20 cellular contexts compared by ENCODE assay signal in the genomic region with DNA sequence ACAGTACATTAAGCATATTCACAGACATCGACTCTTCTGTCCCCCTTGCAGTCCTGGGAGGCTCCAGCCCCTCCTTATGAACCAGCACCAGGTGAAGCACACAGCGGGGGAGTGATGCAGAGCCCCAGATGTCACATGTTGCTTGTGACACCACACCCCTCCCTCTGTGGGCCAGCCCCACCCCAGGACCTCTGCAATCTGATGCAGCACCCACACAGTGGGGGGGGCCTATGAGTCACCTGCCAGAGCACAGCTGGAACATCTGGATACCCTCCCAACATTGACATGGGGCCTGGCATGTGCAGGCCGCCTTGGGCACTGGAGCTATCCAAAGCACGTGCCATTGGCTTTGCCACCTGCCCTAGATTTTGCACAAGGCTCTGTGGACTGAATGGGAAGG.
DNase-seq lines count a peak whose midpoint lies in the region; ATAC-seq and TF ChIP-seq lines count a peak whose summit lies in the region.
"Had no signal": no experiment of that assay in that cellular context is flagged by ENCODE, and none has a peak within 500 bp of the region (broad histone marks: within the 10 kb centered on the region; RNA-seq: fewer than 3 reads in every experiment).

No MANE protein-coding gene starts in this region.

- no peak overlapping the region for H2AFZ ChIP-seq in GM23338

- H3K9me3 Mint-ChIP-seq in GM23338: no peaks in the 10 kb centered on the region
- H3K9me3 Mint-ChIP-seq: activated naive CD8-positive, alpha-beta T cell treated with anti-CD3 and anti-CD28 coated beads, Interleukin-2, amount 10 ng/mL, durations not matched to agents 7 days and 5 days; CD8-positive, alpha-beta T cell; endodermal cell; neural crest cell had no signal

- no peaks in the 10 kb centered on the region for H4K20me1 ChIP-seq in GM23338 (replicated peaks; ENCODE audit: insufficient read depth)

- ATAC-seq in left lobe of liver (no peak), GM23338 (no peak)
- ATAC-seq: A549; CD8-positive, alpha-beta T cell; gastrocnemius medialis had no signal

- H3K36me3 Mint-ChIP-seq in GM23338 (ENCODE audit: low read depth): no peaks in the 10 kb centered on the region
- H3K36me3 Mint-ChIP-seq: CD8-positive, alpha-beta T cell had no signal

- H3K4me3 ChIP-seq in fibroblast of villous mesenchyme (ENCODE audit: low read depth, low read length) (no peak overlapping the region), GM23338 (no peak overlapping the region)
- H3K4me3 ChIP-seq: A549, gastrocnemius medialis, thyroid gland had no signal

- H3K27ac ChIP-seq in GM23338 (ENCODE audit: low read depth): no peak overlapping the region
- H3K27ac ChIP-seq: A549, thyroid gland had no signal

- peaks cover 11% of the 10 kb centered on the region; the same call in 2 of the 3 replicates for H3K4me1 Mint-ChIP-seq in GM23338
- H3K4me1 Mint-ChIP-seq: endodermal cell had no signal

- peak; percentile 29 for DNase-seq in activated CD4-positive, alpha-beta T cell treated with anti-CD3 and anti-CD28 coated beads for 48 hours
- no peak for DNase-seq in activated CD4-positive, alpha-beta T cell treated with anti-CD3 and anti-CD28 coated beads, Interleukin-2, amount 50 U/mL, for 48 hours
- DNase-seq in NCI-H524 (lab: John Stamatoyannopoulos, UW) (peak; percentile 33 to 74), fibroblast of villous mesenchyme (ENCODE audit: low read depth) (peak; percentile 41), left lobe of liver (ENCODE audit: low spot score) (no peak), AG20443 (ENCODE audit: low spot score) (no peak), GM23338 (ENCODE audit: low spot score) (no peak)
- DNase-seq in stimulated activated CD8-positive, alpha-beta memory T cell treated with anti-CD3 and anti-CD28 coated beads, Interleukin-4, amount 100 ng/mL, for 48 hours: peak; percentile 35
- DNase-seq: activated CD4-positive, CD25-positive, alpha-beta regulatory T cell; activated naive CD8-positive, alpha-beta T cell treated with anti-CD3 and anti-CD28 coated beads, Interleukin-2, amount 10 ng/mL, durations not matched to agents 7 days and 5 days; CD8-positive, alpha-beta T cell; central memory CD4-positive, alpha-beta T cell; endodermal cell; gastrocnemius medialis; GOT3; mammary epithelial cell; NCI-H2029; thyroid gland had no signal

- no peak overlapping the region for H3K4me3 Mint-ChIP-seq in GM23338
- H3K4me3 Mint-ChIP-seq: activated naive CD8-positive, alpha-beta T cell treated with anti-CD3 and anti-CD28 coated beads, Interleukin-2, amount 10 ng/mL, durations not matched to agents 7 days and 5 days; CD8-positive, alpha-beta T cell; endodermal cell; neural crest cell had no signal

- no peaks in the 10 kb centered on the region for H3K79me2 ChIP-seq in GM23338 (replicated peaks; ENCODE audit: insufficient read depth)

- no peaks in the 10 kb centered on the region for H3K9me2 ChIP-seq in GM23338 (ENCODE audit: insufficient read depth)

- no peak overlapping the region for H3K27ac Mint-ChIP-seq in GM23338
- H3K27ac Mint-ChIP-seq: activated naive CD8-positive, alpha-beta T cell treated with anti-CD3 and anti-CD28 coated beads, Interleukin-2, amount 10 ng/mL, durations not matched to agents 7 days and 5 days; CD8-positive, alpha-beta T cell; endodermal cell had no signal

- H3K4me2 ChIP-seq in GM23338: no peak overlapping the region
- H3K4me2 ChIP-seq: A549 had no signal

- H3K27me3 Mint-ChIP-seq in GM23338 (ENCODE audit: insufficient read depth, low read depth, poor library complexity): peaks cover 19% of the 10 kb centered on the region

- H3F3A ChIP-seq in GM23338 (replicated peaks; ENCODE audit: low read depth): no peaks in the 10 kb centered on the region

- no peaks in the 10 kb centered on the region for H3K36me3 ChIP-seq in GM23338 (ENCODE audit: insufficient read depth)
- H3K36me3 ChIP-seq: gastrocnemius medialis, thyroid gland had no signal

- TF ChIP-seq CTCF in fibroblast of villous mesenchyme (IDR thresholded peaks at IDR 0.05; ENCODE audit: insufficient read depth, low read depth, low read length) (no peak), GM23338 (conservative IDR thresholded peaks at IDR 0.05; ENCODE audit: low read depth in 2 of 2) (no peak)

- no peaks in the 10 kb centered on the region for H3K4me1 ChIP-seq in GM23338 (ENCODE audit: insufficient read depth)

- no peaks in the 10 kb centered on the region for H3K27me3 ChIP-seq in GM23338 (ENCODE audit: insufficient read depth)
- H3K27me3 ChIP-seq: gastrocnemius medialis, thyroid gland had no signal

TF ChIP-seq in GM23338, 12 proteins besides CTCF, POLR2A, EP300 and RAD21 (continues in another document):
- TF ChIP-seq NANOG (IDR thresholded peaks at IDR 0.05; ENCODE audit: borderline replicate concordance): no peak
- TF ChIP-seq EZH2phosphoT487 (IDR thresholded peaks at IDR 0.05; ENCODE audit: unreplicated experiment): no peak
- TF ChIP-seq EZH2 (IDR thresholded peaks at IDR 0.05; ENCODE audit: low read depth, unreplicated experiment): no peak
- TF ChIP-seq JUNB (IDR thresholded peaks at IDR 0.05; ENCODE audit: unreplicated experiment): no peak
- TF ChIP-seq, protein P1, sequence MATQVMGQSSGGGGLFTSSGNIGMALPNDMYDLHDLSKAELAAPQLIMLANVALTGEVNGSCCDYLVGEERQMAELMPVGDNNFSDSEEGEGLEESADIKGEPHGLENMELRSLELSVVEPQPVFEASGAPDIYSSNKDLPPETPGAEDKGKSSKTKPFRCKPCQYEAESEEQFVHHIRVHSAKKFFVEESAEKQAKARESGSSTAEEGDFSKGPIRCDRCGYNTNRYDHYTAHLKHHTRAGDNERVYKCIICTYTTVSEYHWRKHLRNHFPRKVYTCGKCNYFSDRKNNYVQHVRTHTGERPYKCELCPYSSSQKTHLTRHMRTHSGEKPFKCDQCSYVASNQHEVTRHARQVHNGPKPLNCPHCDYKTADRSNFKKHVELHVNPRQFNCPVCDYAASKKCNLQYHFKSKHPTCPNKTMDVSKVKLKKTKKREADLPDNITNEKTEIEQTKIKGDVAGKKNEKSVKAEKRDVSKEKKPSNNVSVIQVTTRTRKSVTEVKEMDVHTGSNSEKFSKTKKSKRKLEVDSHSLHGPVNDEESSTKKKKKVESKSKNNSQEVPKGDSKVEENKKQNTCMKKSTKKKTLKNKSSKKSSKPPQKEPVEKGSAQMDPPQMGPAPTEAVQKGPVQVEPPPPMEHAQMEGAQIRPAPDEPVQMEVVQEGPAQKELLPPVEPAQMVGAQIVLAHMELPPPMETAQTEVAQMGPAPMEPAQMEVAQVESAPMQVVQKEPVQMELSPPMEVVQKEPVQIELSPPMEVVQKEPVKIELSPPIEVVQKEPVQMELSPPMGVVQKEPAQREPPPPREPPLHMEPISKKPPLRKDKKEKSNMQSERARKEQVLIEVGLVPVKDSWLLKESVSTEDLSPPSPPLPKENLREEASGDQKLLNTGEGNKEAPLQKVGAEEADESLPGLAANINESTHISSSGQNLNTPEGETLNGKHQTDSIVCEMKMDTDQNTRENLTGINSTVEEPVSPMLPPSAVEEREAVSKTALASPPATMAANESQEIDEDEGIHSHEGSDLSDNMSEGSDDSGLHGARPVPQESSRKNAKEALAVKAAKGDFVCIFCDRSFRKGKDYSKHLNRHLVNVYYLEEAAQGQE (IDR thresholded peaks at IDR 0.05; ENCODE audit: unreplicated experiment): no peak
- no peak for TF ChIP-seq CREB1 (CRISPR knock-in tag; IDR thresholded peaks at IDR 0.05; ENCODE audit: low read depth)
- TF ChIP-seq, protein P2, sequence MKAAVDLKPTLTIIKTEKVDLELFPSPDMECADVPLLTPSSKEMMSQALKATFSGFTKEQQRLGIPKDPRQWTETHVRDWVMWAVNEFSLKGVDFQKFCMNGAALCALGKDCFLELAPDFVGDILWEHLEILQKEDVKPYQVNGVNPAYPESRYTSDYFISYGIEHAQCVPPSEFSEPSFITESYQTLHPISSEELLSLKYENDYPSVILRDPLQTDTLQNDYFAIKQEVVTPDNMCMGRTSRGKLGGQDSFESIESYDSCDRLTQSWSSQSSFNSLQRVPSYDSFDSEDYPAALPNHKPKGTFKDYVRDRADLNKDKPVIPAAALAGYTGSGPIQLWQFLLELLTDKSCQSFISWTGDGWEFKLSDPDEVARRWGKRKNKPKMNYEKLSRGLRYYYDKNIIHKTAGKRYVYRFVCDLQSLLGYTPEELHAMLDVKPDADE (IDR thresholded peaks at IDR 0.05): no peak
- TF ChIP-seq STAT1 (IDR thresholded peaks at IDR 0.05; ENCODE audit: unreplicated experiment): no peak

Comparison
In these comparisons a context has a peak if more than half of its experiments do, and no peak if none do; other contexts are left out.
1. DNase-seq: peak in activated CD4-positive, alpha-beta T cell treated with anti-CD3 and anti-CD28 coated beads for 48 hours (single experiment), NCI-H524 (2 of 2), fibroblast of villous mesenchyme (single experiment) and stimulated activated CD8-positive, alpha-beta memory T cell treated with anti-CD3 and anti-CD28 coated beads, Interleukin-4, amount 100 ng/mL, for 48 hours (single experiment); none in activated CD4-positive, alpha-beta T cell treated with anti-CD3 and anti-CD28 coated beads, Interleukin-2, amount 50 U/mL, for 48 hours (0 of 2), left lobe of liver (single experiment), AG20443 (single experiment) and GM23338 (single experiment).